ENCODE assay signal across 8 cellular contexts in the genomic region with DNA sequence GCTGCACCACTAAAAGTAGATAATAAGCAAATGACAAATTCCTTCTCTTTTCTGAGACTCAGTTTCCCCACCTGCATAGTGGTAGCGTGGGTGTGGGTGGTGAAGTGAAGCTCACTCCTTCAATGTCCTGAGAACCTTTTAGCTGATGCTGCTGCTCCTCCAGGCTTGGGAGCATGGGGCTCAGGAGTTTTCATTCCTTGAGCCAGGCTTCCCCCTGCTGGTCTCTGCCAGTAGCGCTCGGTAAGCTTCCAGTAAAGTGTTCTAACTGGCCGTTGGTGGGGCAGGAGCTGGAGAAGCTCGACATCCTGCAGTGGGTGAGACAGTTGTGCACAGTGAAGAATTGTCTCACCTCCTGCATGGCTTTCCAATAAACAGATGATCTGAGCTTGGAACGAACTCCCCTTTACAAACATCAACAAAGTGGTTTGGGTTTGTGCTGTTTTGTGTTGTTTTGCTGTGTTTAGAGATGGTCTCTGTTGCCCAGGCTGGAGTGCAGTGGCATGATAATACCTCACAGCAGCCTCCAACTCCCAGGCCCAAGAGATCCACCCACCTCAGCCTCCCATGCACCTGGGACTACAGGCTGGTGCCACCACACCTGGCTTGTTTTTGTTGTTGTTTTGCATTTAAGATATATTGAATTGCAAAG. TPM values are rescaled to one million over a fixed set of nuclear protein-coding genes. Genes with fewer than 3 reads are reported as not detected.
DNase-seq lines count a peak whose midpoint lies in the region; ATAC-seq and TF ChIP-seq lines count a peak whose summit lies in the region.

No MANE protein-coding gene starts in this region.

- no peak overlapping the region for H3K9ac ChIP-seq in OCI-LY1 (ENCODE audit: low read length)

- no peaks in the 10 kb centered on the region for H3K79me2 ChIP-seq in OCI-LY1 (ENCODE audit: insufficient read depth, low read length)

- no peak overlapping the region for H3K4me3 Mint-ChIP-seq in naive thymus-derived CD8-positive, alpha-beta T cell

- peak; percentile 94 for ATAC-seq in GM21423 (IDR thresholded peaks at IDR 0.05; ENCODE audit: unreplicated experiment)
- peak; percentile 95 to 99 for ATAC-seq in naive thymus-derived CD8-positive, alpha-beta T cell
- ATAC-seq in stimulated activated naive CD8-positive, alpha-beta T cell treated with anti-CD3 and anti-CD28 coated beads, Interleukin-15, Interleukin-2, amounts not matched to agents 100 U/mL and 50 U/mL, for 24 hours, result peak; percentile 92

- no peak overlapping the region for H2AFZ ChIP-seq in OCI-LY1 (ENCODE audit: low read length)

- no peaks in the 10 kb centered on the region for H3K9me3 ChIP-seq in OCI-LY1 (ENCODE audit: low read length)

- no peaks in the 10 kb centered on the region for H3K4me1 ChIP-seq in OCI-LY1 (ENCODE audit: insufficient read depth, low read length, severe bottlenecking)

- H3K4me3 ChIP-seq in OCI-LY1 (ENCODE audit: low read depth, low read length, poor library complexity, severe bottlenecking), result no peak overlapping the region

- no peaks in the 10 kb centered on the region for H3K36me3 Mint-ChIP-seq in naive thymus-derived CD8-positive, alpha-beta T cell

- no peaks in the 10 kb centered on the region for H3K27me3 ChIP-seq in OCI-LY1 (ENCODE audit: insufficient read depth, low read length)

- H3K36me3 ChIP-seq in OCI-LY1 (ENCODE audit: insufficient read depth, low read length), result no peaks in the 10 kb centered on the region

- no peaks in the 10 kb centered on the region for H3K9me3 Mint-ChIP-seq in naive thymus-derived CD8-positive, alpha-beta T cell

- no peak overlapping the region for H3K4me2 ChIP-seq in OCI-LY1 (ENCODE audit: low read length)

- DNase-seq in DMS153 treated with DMSO at 0.1 percent for 48 hours (lab: John Stamatoyannopoulos, UW; ENCODE audit: unreplicated experiment) (peak; percentile 12), HS-5 (ENCODE audit: low read depth) (peak; percentile 58), erythroblast (lab: John Stamatoyannopoulos, UW) (peak; percentile 65 to 78)
- DNase-seq in activated CD8-positive, alpha-beta memory T cell treated with anti-CD3 and anti-CD28 coated beads, Interleukin-2, amount 50 U/mL, for 4 hours, result peak; percentile 40
- DNase-seq in naive thymus-derived CD8-positive, alpha-beta T cell, result peak; percentile 50 to 84 (median 68)
- DNase-seq in stimulated activated naive CD8-positive, alpha-beta T cell treated with anti-CD3 and anti-CD28 coated beads, Interleukin-15, Interleukin-2, amounts not matched to agents 100 U/mL and 50 U/mL, for 24 hours, result peak; percentile 75

- no peaks in the 10 kb centered on the region for H3F3A ChIP-seq in OCI-LY1 (ENCODE audit: insufficient read depth, low read length)

- no peak for TF ChIP-seq POLR2A in erythroblast (IDR thresholded peaks at IDR 0.05; ENCODE audit: low read length)

- TF ChIP-seq CTCF in OCI-LY1 (IDR thresholded peaks at IDR 0.05; ENCODE audit: low read length), result peak; percentile 77

- peaks cover 2 to 7% (median 2%) of the 10 kb centered on the region in 4 donors for H3K4me1 Mint-ChIP-seq in naive thymus-derived CD8-positive, alpha-beta T cell

- no peaks in the 10 kb centered on the region for H3K9me2 ChIP-seq in OCI-LY1 (ENCODE audit: low read depth, low read length)

- no peak overlapping the region for H3K27ac Mint-ChIP-seq in naive thymus-derived CD8-positive, alpha-beta T cell

- POLR2A ChIA-PET in naive thymus-derived CD8-positive, alpha-beta T cell (lab: Charles Lee), result interaction anchor here (0.5 to 1.1 kb wide), 3 partner anchors 39 to 205 kb away, joined by 3 to 4 read pairs (median 3); a partner anchor contains a TSS

- H3K27ac ChIP-seq in OCI-LY1 (ENCODE audit: low read depth, low read length, poor library complexity, severe bottlenecking), result no peak overlapping the region

- peaks cover 0 to 6% (median 2%) of the 10 kb centered on the region in 5 donors for H3K27me3 Mint-ChIP-seq in naive thymus-derived CD8-positive, alpha-beta T cell

- no peaks in the 10 kb centered on the region for H4K20me1 ChIP-seq in OCI-LY1 (ENCODE audit: insufficient read depth, low read length)

RNA-seq across cellular contexts. Expression of a gene that starts 34.6 kb away (rescaled TPM):
- not detected for total RNA-seq in naive thymus-derived CD8-positive, alpha-beta T cell
- polyA plus RNA-seq in naive thymus-derived CD8-positive, alpha-beta T cell, result not detected

Comparison
In these comparisons a context has a peak if more than half of its experiments do, and no peak if none do; other contexts are left out.
1. DNase-seq: peak in every context shown above with its lines; median percentile 75 in stimulated activated naive CD8-positive, alpha-beta T cell treated with anti-CD3 and anti-CD28 coated beads, Interleukin-15, Interleukin-2, amounts not matched to agents 100 U/mL and 50 U/mL, for 24 hours; 72 in erythroblast; 68 in naive thymus-derived CD8-positive, alpha-beta T cell; 58 in HS-5; 40 in activated CD8-positive, alpha-beta memory T cell treated with anti-CD3 and anti-CD28 coated beads, Interleukin-2, amount 50 U/mL, for 4 hours; 12 in DMS153 treated with DMSO at 0.1 percent for 48 hours.